In the genomic region with DNA sequence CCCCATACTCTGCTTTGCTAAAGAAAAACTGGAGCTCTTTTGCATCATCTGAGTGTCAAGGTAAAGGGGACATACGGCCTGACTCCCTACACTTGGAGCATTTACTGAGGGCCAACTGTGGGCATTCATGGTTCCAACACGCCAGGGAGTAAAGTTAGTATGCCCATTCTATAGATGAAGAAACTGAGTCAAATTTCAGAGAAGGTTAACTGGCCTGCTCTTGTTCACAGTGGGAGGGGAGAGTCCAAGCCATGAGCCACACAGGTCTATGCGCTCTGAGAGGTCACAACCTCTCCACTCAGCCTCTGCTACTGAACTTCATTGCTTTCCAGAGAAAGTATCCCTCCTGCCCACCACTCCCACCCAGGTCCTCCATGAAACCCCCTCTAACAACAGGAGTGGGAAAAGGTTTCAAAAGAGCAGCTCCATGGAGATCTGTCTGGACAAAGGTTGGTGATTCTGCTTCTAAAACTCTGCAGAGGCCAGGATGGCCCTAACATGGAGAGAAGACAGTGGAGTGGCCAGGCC, we compare ENCODE assay signal across 25 cellular contexts. TPM values are rescaled to one million over a fixed set of nuclear protein-coding genes. Genes with fewer than 3 reads are reported as not detected.
DNase-seq lines count a peak whose midpoint lies in the region; ATAC-seq, FAIRE-seq and TF ChIP-seq lines count a peak whose summit lies in the region.
"Had no signal": no experiment of that assay in that cellular context is flagged by ENCODE, and none has a peak within 500 bp of the region (broad histone marks: within the 10 kb centered on the region; RNA-seq: fewer than 3 reads in every experiment).

No MANE protein-coding gene starts in this region.

- no TSS peak for BruUV-seq in HepG2 (replicated peaks; lab: Mats Ljungman, UMichigan)

- in situ Hi-C loops in HepG2 (cut with HindIII; ENCODE audit: extremely low pct_ligation_motif_present, low pct_unique_long_range_greater_than_20kb), result loop anchor here (5.0 to 10.0 kb wide), 3 partner anchors 110 to 312 kb away; partner anchors contain the start of gene CHRNB2

- H2AFZ ChIP-seq in HepG2 (ENCODE audit: low read length), result no peak overlapping the region

- POLR2A ChIA-PET in HepG2 (lab: Yijun Ruan, JAX), result no interaction called here

- H3K4me1 ChIP-seq in HepG2 (ENCODE audit: insufficient read depth, low read length) (peaks cover 19% of the 10 kb centered on the region), psoas muscle (peaks cover 6% of the 10 kb centered on the region)
- H3K4me1 ChIP-seq: BE2C had no signal

- no peak for TF ChIP-seq EP300 in HepG2 (IDR thresholded peaks at IDR 0.05; ENCODE audit: low read depth in 2 of 2, low read length in 2 of 2)
- TF ChIP-seq EP300 in HepG2 (CRISPR knock-in tag; IDR thresholded peaks at IDR 0.05; ENCODE audit: borderline replicate concordance), result no peak

- TF ChIP-seq RAD21 in HepG2 (CRISPR knock-in tag; IDR thresholded peaks at IDR 0.05), result no peak

- H3K4me2 ChIP-seq in HepG2 (ENCODE audit: low read depth, low read length), result peak overlapping the region; percentile 84

- H3K27me3 ChIP-seq in HepG2 (ENCODE audit: control insufficient read depth in 1 of 2, insufficient read depth in 2 of 2, low read length in 2 of 2) (peaks cover 2 to 36% of the 10 kb centered on the region in 2 experiments; a peak in 4 of 5 replicates), psoas muscle (ENCODE audit: insufficient read depth in 3 of 3, low read length in 2 of 3) (no peaks in the 10 kb centered on the region)
- H3K27me3 ChIP-seq: BE2C had no signal

- H3K27ac ChIP-seq in C4-2B (peak overlapping the region; percentile 30), VCaP (peak overlapping the region; percentile 5; the same call in 1 of the 2 replicates), HepG2 (ENCODE audit: extremely low read length, insufficient read depth, low read length) (peak overlapping the region; percentile 10), psoas muscle (peak overlapping the region; percentile 30)

- H4K20me1 ChIP-seq in HepG2 (ENCODE audit: insufficient read depth, low read length), result no peaks in the 10 kb centered on the region

- H3K36me3 ChIP-seq in HepG2 (replicated peaks in 1 of 2; ENCODE audit: control insufficient read depth in 1 of 2, insufficient read depth in 2 of 2, low read length in 2 of 2), result no peaks in the 10 kb centered on the region
- no peaks in the 10 kb centered on the region for H3K36me3 ChIP-seq in psoas muscle (ENCODE audit: insufficient read depth in 1 of 2, low read depth in 1 of 2)
- H3K36me3 ChIP-seq: BE2C had no signal

- TF ChIP-seq CTCF in C4-2B (conservative IDR thresholded peaks at IDR 0.05), result no peak
- no peak for TF ChIP-seq CTCF in VCaP (conservative IDR thresholded peaks at IDR 0.05)
- TF ChIP-seq CTCF in HepG2 (CRISPR knock-in tag; IDR thresholded peaks at IDR 0.05), result no peak
- no peak for TF ChIP-seq CTCF in psoas muscle (IDR thresholded peaks at IDR 0.05)

- WGBS in HepG2 (ENCODE audit: low lambda C conversion rate), result 37% methylated on average over 3 of the region's 3 CpGs
- 61 to 86% (median 80%) methylated on average over 3 of the region's 3 CpGs for WGBS in psoas muscle, 3 donors

- no peak for FAIRE-seq in HepG2 (lab: Jason Lieb, UNC)
- FAIRE-seq: A204.1, HTR-8/SVneo had no signal

- no peak for TF ChIP-seq POLR2A in HepG2 (IDR thresholded peaks at IDR 0.05; ENCODE audit: insufficient read depth in 1 of 2, low read depth in 2 of 2, low read length in 2 of 2)

- CTCF ChIA-PET in HepG2 (lab: Yijun Ruan, JAX; ENCODE audit: low intra/inter-chr PET ratio, low total read pairs), result interaction anchor here (0.8 kb wide), 1 partner anchor 207 kb away, joined by 3 read pairs; no protein-coding TSS in a partner anchor

- H3K9ac ChIP-seq in HepG2 (ENCODE audit: insufficient read depth, low read depth, low read length), result no peak overlapping the region; the same call in 1 of the 2 replicates

- intact Hi-C loops in HepG2 (cut with micrococcal nuclease; ENCODE audit: unreplicated experiment), result no loop called here
- intact Hi-C loops in psoas muscle (cut with DNase I), result loop anchor here (5.0 kb wide), 3 partner anchors 310 to 400 kb away; partner anchors contain the start of genes CHRNB2 (in 1 of the 2) and UBE2Q1 (in 1 of the 2)

- peak overlapping the region; percentile 0 to 52 (median 11); a peak in 2 of 6 replicates for H3K4me3 ChIP-seq in HepG2 (replicated peaks in 1 of 3; ENCODE audit: insufficient read depth in 1 of 3, low read depth in 2 of 3, low read length in 3 of 3)
- no peak overlapping the region for H3K4me3 ChIP-seq in psoas muscle

- H3K9me3 ChIP-seq in HepG2 (ENCODE audit: low read length), result no peaks in the 10 kb centered on the region
- no peaks in the 10 kb centered on the region for H3K9me3 ChIP-seq in psoas muscle
- H3K9me3 ChIP-seq: BE2C had no signal

- no peaks in the 10 kb centered on the region for H3K79me2 ChIP-seq in HepG2 (ENCODE audit: insufficient read depth, low read length)

- no peak for DNase-seq in HepG2 (ENCODE audit: low spot score)
- DNase-seq in psoas muscle, result no peak
- no peak for DNase-seq in NCI-H146 (lab: John Stamatoyannopoulos, UW)
- DNase-seq in activated CD4-positive, alpha-beta T cell treated with anti-CD3 and anti-CD28 coated beads, Interleukin-2, amount 50 U/mL, for 1 hour, result no peak
- DNase-seq in islet precursor cell, result no peak
- no peak for DNase-seq in activated T-cell treated with anti-CD3 and anti-CD28 coated beads, Interleukin-2, amount 50 U/mL, for 1 hour
- DNase-seq: BE2C; CD4-positive, CD25-positive, alpha-beta regulatory T cell; COR-L47; DMS79; H7; MV-4-11; NCI-H1105 treated with DMSO at 0.1 percent for 48 hours; NCI-H1694; NCI-H2081; NCI-H2171 treated with DMSO at 0.1 percent for 48 hours; NCI-H446; NCI-H526; OCI-M1; Right ventricle myocardium superior had no signal

- ATAC-seq in HepG2 (no peak; the same call in 2 of the 3 replicates), psoas muscle (no peak)

RNA-seq across cellular contexts. Expression of gene KCNN3, which starts 6.8 kb away (rescaled TPM):
- total RNA-seq in HepG2 (2016; rRNA removed; fragmentation: Illumina TruSeq; extraction: Trizol) (not detected in 2 replicates), psoas muscle (10 to 100 TPM; 11.8 to 60.9 (median 17.4) TPM)
- total RNA-seq in HepG2 (2016; cell fraction: cytosol; rRNA removed; fragmentation: Illumina TruSeq; extraction: Trizol; ENCODE audit: low read depth), result not detected in 2 replicates
- total RNA-seq in HepG2 (2016; cell fraction: insoluble cytoplasmic fraction; rRNA removed; fragmentation: Illumina TruSeq; extraction: Trizol), result not detected in 2 replicates
- not detected in 2 replicates for total RNA-seq in HepG2 (2016; cell fraction: membrane; rRNA removed; fragmentation: Illumina TruSeq; extraction: Trizol)
- total RNA-seq in HepG2 (2016; cell fraction: nucleus; rRNA removed; fragmentation: Illumina TruSeq; extraction: Trizol), result not detected in 2 replicates
- polyA plus RNA-seq in HepG2 (2011; rRNA removed) (0.01 TPM in 1 of 2 replicates, not detected in the other), psoas muscle (1 to 10 TPM; 2.5 to 7.5 (median 3.7) TPM)
- 0.04 TPM in 1 of 2 replicates, not detected in the other for polyA plus RNA-seq in HepG2 (2011; cell fraction: cytosol; rRNA removed)
- 0.03 TPM in 1 of 2 replicates, not detected in the other for polyA plus RNA-seq in HepG2 (2011; cell fraction: nucleus; rRNA removed)
- polyA plus RNA-seq in HepG2 (2012), result not detected in 2 replicates
- polyA plus RNA-seq in HepG2 (2016; cell fraction: cytosol; fragmentation: Illumina TruSeq; extraction: Trizol; ENCODE audit: low read depth), result not detected in 2 replicates
- not detected in 2 replicates for polyA plus RNA-seq in HepG2 (2016; cell fraction: insoluble cytoplasmic fraction; fragmentation: Illumina TruSeq; extraction: Trizol; ENCODE audit: low read depth)
- not detected in 2 replicates for polyA plus RNA-seq in HepG2 (2016; cell fraction: membrane; fragmentation: Illumina TruSeq; extraction: Trizol; ENCODE audit: low read depth)
- not detected in 2 replicates for polyA plus RNA-seq in HepG2 (2016; cell fraction: nucleus; fragmentation: Illumina TruSeq; extraction: Trizol; ENCODE audit: insufficient read depth, low read depth)
- polyA minus RNA-seq in HepG2 (2011; rRNA and poly(A)+ RNA removed; ENCODE audit: low replicate concordance), result not detected in 2 replicates
- polyA minus RNA-seq in HepG2 (2011; cell fraction: cytosol; rRNA and poly(A)+ RNA removed), result not detected in 2 replicates
- polyA minus RNA-seq in HepG2 (2011; cell fraction: nucleus; rRNA and poly(A)+ RNA removed), result not detected in 2 replicates
- total RNA-seq: IMR-90 had no signal
- polyA plus RNA-seq: CD4-positive, CD25-positive, alpha-beta regulatory T cell had no signal

RNA-seq across cellular contexts. Expression of gene PMVK, which starts 59.6 kb away (rescaled TPM):
- total RNA-seq in HepG2 (2016; rRNA removed; fragmentation: Illumina TruSeq; extraction: Trizol) (3.9 and 7.5 TPM in 2 replicates), psoas muscle (10 to 100 TPM; 17.0 to 30.5 (median 22.3) TPM)
- 2.0 TPM in 2 replicates for total RNA-seq in HepG2 (2016; cell fraction: cytosol; rRNA removed; fragmentation: Illumina TruSeq; extraction: Trizol; ENCODE audit: low read depth)
- total RNA-seq in HepG2 (2016; cell fraction: insoluble cytoplasmic fraction; rRNA removed; fragmentation: Illumina TruSeq; extraction: Trizol), result 4.1 and 6.4 TPM in 2 replicates
- 4.3 and 4.8 TPM in 2 replicates for total RNA-seq in HepG2 (2016; cell fraction: membrane; rRNA removed; fragmentation: Illumina TruSeq; extraction: Trizol)
- 3.2 and 3.7 TPM in 2 replicates for total RNA-seq in HepG2 (2016; cell fraction: nucleus; rRNA removed; fragmentation: Illumina TruSeq; extraction: Trizol)
- polyA plus RNA-seq in HepG2 (2011; rRNA removed) (12.6 and 17.4 TPM in 2 replicates), psoas muscle (10 to 100 TPM; 23.3 to 35.6 (median 30.5) TPM)
- polyA plus RNA-seq in HepG2 (2011; cell fraction: cytosol; rRNA removed), result 19.0 and 20.6 TPM in 2 replicates
- polyA plus RNA-seq in HepG2 (2011; cell fraction: nucleus; rRNA removed), result 3.9 and 6.7 TPM in 2 replicates
- 15.0 and 16.3 TPM in 2 replicates for polyA plus RNA-seq in HepG2 (2012)
- polyA plus RNA-seq in HepG2 (2016; cell fraction: cytosol; fragmentation: Illumina TruSeq; extraction: Trizol; ENCODE audit: low read depth), result 8.8 and 9.3 TPM in 2 replicates
- 20.0 and 21.9 TPM in 2 replicates for polyA plus RNA-seq in HepG2 (2016; cell fraction: insoluble cytoplasmic fraction; fragmentation: Illumina TruSeq; extraction: Trizol; ENCODE audit: low read depth)
- polyA plus RNA-seq in HepG2 (2016; cell fraction: membrane; fragmentation: Illumina TruSeq; extraction: Trizol; ENCODE audit: low read depth), result 12.0 and 14.8 TPM in 2 replicates
- 10.8 and 11.8 TPM in 2 replicates for polyA plus RNA-seq in HepG2 (2016; cell fraction: nucleus; fragmentation: Illumina TruSeq; extraction: Trizol; ENCODE audit: insufficient read depth, low read depth)
- 8.2 and 17.7 TPM in 2 replicates for polyA minus RNA-seq in HepG2 (2011; rRNA and poly(A)+ RNA removed; ENCODE audit: low replicate concordance)
- 4.5 and 7.3 TPM in 2 replicates for polyA minus RNA-seq in HepG2 (2011; cell fraction: cytosol; rRNA and poly(A)+ RNA removed)
- 2.1 and 4.5 TPM in 2 replicates for polyA minus RNA-seq in HepG2 (2011; cell fraction: nucleus; rRNA and poly(A)+ RNA removed)

Comparison
In these comparisons a context has a peak if more than half of its experiments do, and no peak if none do; other contexts are left out.
1. RNA of gene KCNN3, which starts 6.8 kb away (total RNA-seq): 11.8 to 60.9 TPM in psoas muscle; not detected in HepG2; every median in the first group is over 10 times any median in the second.
2. Peak in every context shown above with its lines, with median percentiles within 50 percentile points of each other: H3K27ac ChIP-seq.